Comparison of ENCODE assay signal across 19 cellular contexts in genomic region chr9:29691145-29691544, GRCh38.
"Had no signal": no experiment of that assay in that cellular context is flagged by ENCODE, and none has a peak within 500 bp of the region (broad histone marks: within the 10 kb centered on the region; RNA-seq: fewer than 3 reads in every experiment).

No MANE protein-coding gene starts in this region.

- H3K27ac ChIP-seq: KMS-11, RWPE1 had no signal

- H3K27ac Mint-ChIP-seq: IgD-negative memory B cell had no signal

- DNase-seq: Kasumi-1, MM.1S, NCI-H1092 treated with DMSO at 0.1 percent for 48 hours, NCI-H1436, NCI-H1930, NCI-H2081, NCI-H2107, NCI-H2227 treated with DMSO at 0.1 percent for 48 hours, NCI-H524, NCI-H526 treated with DMSO at 0.1 percent for 48 hours, NCI-H774, PC-3, SK-N-SH, SW 1271 had no signal

- H3K4me1 Mint-ChIP-seq: IgD-negative memory B cell had no signal

- H3K27me3 Mint-ChIP-seq: IgD-negative memory B cell had no signal

- H3K4me3 ChIP-seq: K562 had no signal

- H3K4me2 ChIP-seq: KMS-11, SK-N-SH had no signal

- H3K9ac ChIP-seq: KMS-11, SK-N-SH had no signal

- H3K36me3 Mint-ChIP-seq: IgD-negative memory B cell had no signal

- H3K4me3 Mint-ChIP-seq: IgD-negative memory B cell had no signal

- FAIRE-seq: HTR-8/SVneo, K562 had no signal
